Comparison of ENCODE assay signal across 1 cellular context in the genomic region with DNA sequence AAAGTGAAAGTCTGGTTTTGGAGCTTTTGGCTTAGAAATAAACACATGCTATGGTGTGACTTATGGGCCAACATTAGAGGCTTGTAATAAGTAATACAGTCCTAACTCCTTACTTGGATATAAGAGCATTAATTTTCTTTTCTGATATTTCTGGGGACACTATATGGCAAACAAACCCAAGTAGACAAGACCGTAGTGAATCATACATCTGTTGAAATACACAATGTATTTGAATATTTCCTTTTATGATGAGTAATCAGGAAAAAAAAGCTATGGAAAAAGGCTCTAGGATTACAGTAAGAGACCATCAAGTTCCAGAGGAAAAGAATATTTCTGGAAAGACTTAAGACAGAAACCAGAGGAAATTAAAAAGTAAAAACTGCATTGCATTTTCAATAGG.
TF ChIP-seq lines count a peak whose summit lies in the region.

No MANE protein-coding gene starts in this region.

TF ChIP-seq in SK-N-SH treated with all-trans-retinoic acid at 6 μM for 48 hours, 23 proteins besides CTCF, POLR2A, EP300 and RAD21 (continued from another document):
- TF ChIP-seq POU6F1 (CRISPR knock-in tag; IDR thresholded peaks at IDR 0.05; ENCODE audit: borderline replicate concordance, low read depth) (no peak), ESRRG (CRISPR knock-in tag; IDR thresholded peaks at IDR 0.05) (no peak)
